ENCODE assay signal across 13 cellular contexts in the genomic region with DNA sequence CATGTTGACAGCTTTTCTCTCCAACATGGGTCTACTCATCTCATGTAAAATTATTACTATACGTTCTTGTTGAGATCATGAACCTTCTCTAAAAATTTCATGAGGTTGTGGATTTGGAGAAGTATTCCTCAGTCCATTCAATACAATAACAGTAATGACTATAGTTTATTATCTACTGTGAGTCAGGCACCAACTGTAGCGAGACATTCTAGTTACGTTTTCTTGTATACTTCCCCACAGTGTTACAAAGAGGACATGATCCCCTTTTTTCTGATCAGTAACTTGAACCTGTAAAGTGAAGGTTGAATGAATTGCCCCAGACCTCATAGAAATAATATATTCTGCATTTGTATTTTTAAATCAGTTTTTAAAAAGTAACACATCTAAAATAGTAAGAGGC.
DNase-seq lines count a peak whose midpoint lies in the region; ATAC-seq lines count a peak whose summit lies in the region.
"Had no signal": no experiment of that assay in that cellular context is flagged by ENCODE, and none has a peak within 500 bp of the region (broad histone marks: within the 10 kb centered on the region; RNA-seq: fewer than 3 reads in every experiment).

No MANE protein-coding gene starts in this region.

- peaks cover 4% of the 10 kb centered on the region for H3K36me3 Mint-ChIP-seq in activated T-cell treated with anti-CD3 and anti-CD28 coated beads, Interleukin-2, amount 50 U/mL, for 4 hours (ENCODE audit: insufficient read depth)
- no peaks in the 10 kb centered on the region for H3K36me3 Mint-ChIP-seq in stimulated activated effector memory CD8-positive, alpha-beta T cell treated with anti-CD3 and anti-CD28 coated beads, Interleukin-12 subunit alpha, Interleukin-12 subunit beta, amount 100 ng/mL, for 72 hours

- peak; percentile 14 to 56 for ATAC-seq in activated T-cell treated with anti-CD3 and anti-CD28 coated beads, Interleukin-2, amount 50 U/mL, for 4 hours
- ATAC-seq in GM21717 (IDR thresholded peaks at IDR 0.05; ENCODE audit: unreplicated experiment) (peak; percentile 62), HG03558 (IDR thresholded peaks at IDR 0.05; ENCODE audit: extremely low read depth, unreplicated experiment) (peak; percentile 34), HG03469 (IDR thresholded peaks at IDR 0.05; ENCODE audit: unreplicated experiment) (no peak)
- ATAC-seq in stimulated activated effector memory CD8-positive, alpha-beta T cell treated with anti-CD3 and anti-CD28 coated beads, Interleukin-12 subunit alpha, Interleukin-12 subunit beta, amount 100 ng/mL, for 72 hours = peak; percentile 67

- no peaks in the 10 kb centered on the region for H3K27me3 Mint-ChIP-seq in activated T-cell treated with anti-CD3 and anti-CD28 coated beads, Interleukin-2, amount 50 U/mL, for 4 hours (ENCODE audit: low read depth)

- no peak for DNase-seq in activated T-cell treated with anti-CD3 and anti-CD28 coated beads, Interleukin-2, amount 50 U/mL, for 4 hours
- DNase-seq in activated T-cell treated with anti-CD3 and anti-CD28 coated beads for 4 hours = no peak
- DNase-seq in stimulated activated effector memory CD8-positive, alpha-beta T cell treated with anti-CD3 and anti-CD28 coated beads, Interleukin-12 subunit alpha, Interleukin-12 subunit beta, amount 100 ng/mL, for 72 hours (ENCODE audit: low spot score in 2 of 2) = no peak
- DNase-seq in NCI-H1105 treated with DMSO at 0.1 percent for 48 hours (lab: John Stamatoyannopoulos, UW) = no peak
- no peak for DNase-seq in hepatic stellate cell (ENCODE audit: low spot score)
- DNase-seq: activated CD4-positive, alpha-beta T cell treated with anti-CD3 and anti-CD28 coated beads for 4 hours; activated T-cell treated with anti-CD3 and anti-CD28 coated beads, Interleukin-2, amount 50 U/mL, for 72 hours; anterior cingulate cortex; dermis blood vessel endothelial cell; MG63 had no signal

- peak overlapping the region; percentile 12 for H3K27ac Mint-ChIP-seq in stimulated activated effector memory CD8-positive, alpha-beta T cell treated with anti-CD3 and anti-CD28 coated beads, Interleukin-12 subunit alpha, Interleukin-12 subunit beta, amount 100 ng/mL, for 72 hours
- H3K27ac Mint-ChIP-seq: activated T-cell treated with anti-CD3 and anti-CD28 coated beads, Interleukin-2, amount 50 U/mL, for 72 hours had no signal

- no peak overlapping the region for H3K4me3 Mint-ChIP-seq in activated T-cell treated with anti-CD3 and anti-CD28 coated beads, Interleukin-2, amount 50 U/mL, for 4 hours
- no peak overlapping the region for H3K4me3 Mint-ChIP-seq in stimulated activated effector memory CD8-positive, alpha-beta T cell treated with anti-CD3 and anti-CD28 coated beads, Interleukin-12 subunit alpha, Interleukin-12 subunit beta, amount 100 ng/mL, for 72 hours
- H3K4me3 Mint-ChIP-seq: activated T-cell treated with anti-CD3 and anti-CD28 coated beads, Interleukin-2, amount 50 U/mL, for 72 hours had no signal

- H3K9me3 Mint-ChIP-seq in activated T-cell treated with anti-CD3 and anti-CD28 coated beads, Interleukin-2, amount 50 U/mL, for 4 hours = no peaks in the 10 kb centered on the region
- peaks cover 3% of the 10 kb centered on the region for H3K9me3 Mint-ChIP-seq in stimulated activated effector memory CD8-positive, alpha-beta T cell treated with anti-CD3 and anti-CD28 coated beads, Interleukin-12 subunit alpha, Interleukin-12 subunit beta, amount 100 ng/mL, for 72 hours

- peaks cover 71% of the 10 kb centered on the region for H3K4me1 Mint-ChIP-seq in activated T-cell treated with anti-CD3 and anti-CD28 coated beads, Interleukin-2, amount 50 U/mL, for 4 hours (ENCODE audit: low read depth)
- peaks cover 74% of the 10 kb centered on the region for H3K4me1 Mint-ChIP-seq in stimulated activated effector memory CD8-positive, alpha-beta T cell treated with anti-CD3 and anti-CD28 coated beads, Interleukin-12 subunit alpha, Interleukin-12 subunit beta, amount 100 ng/mL, for 72 hours
